1 cellular context compared by ENCODE assay signal in the genomic region with DNA sequence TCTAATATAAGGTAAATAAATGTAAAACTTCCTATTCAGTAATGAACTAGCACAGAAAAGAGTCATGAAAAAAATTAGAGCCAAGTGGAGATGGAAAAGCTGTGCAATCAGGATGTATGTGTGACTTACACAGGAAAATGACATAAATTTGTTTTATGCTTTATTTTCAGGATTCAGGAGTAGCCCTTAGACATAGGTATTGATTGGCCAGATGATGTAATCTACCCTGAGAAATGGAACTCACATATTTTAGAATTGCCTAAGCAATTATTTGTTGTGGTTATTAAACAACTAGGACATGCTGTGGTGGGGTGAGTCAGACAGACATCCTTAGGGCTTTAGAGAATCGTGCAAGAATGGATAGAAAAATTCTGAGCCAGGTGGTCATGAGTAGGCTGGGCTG.
TF ChIP-seq lines count a peak whose summit lies in the region.

No MANE protein-coding gene starts in this region.

TF ChIP-seq in HCT116, 20 proteins besides CTCF, POLR2A, EP300 and RAD21 (continued from another document):
- TF ChIP-seq, protein P1, sequence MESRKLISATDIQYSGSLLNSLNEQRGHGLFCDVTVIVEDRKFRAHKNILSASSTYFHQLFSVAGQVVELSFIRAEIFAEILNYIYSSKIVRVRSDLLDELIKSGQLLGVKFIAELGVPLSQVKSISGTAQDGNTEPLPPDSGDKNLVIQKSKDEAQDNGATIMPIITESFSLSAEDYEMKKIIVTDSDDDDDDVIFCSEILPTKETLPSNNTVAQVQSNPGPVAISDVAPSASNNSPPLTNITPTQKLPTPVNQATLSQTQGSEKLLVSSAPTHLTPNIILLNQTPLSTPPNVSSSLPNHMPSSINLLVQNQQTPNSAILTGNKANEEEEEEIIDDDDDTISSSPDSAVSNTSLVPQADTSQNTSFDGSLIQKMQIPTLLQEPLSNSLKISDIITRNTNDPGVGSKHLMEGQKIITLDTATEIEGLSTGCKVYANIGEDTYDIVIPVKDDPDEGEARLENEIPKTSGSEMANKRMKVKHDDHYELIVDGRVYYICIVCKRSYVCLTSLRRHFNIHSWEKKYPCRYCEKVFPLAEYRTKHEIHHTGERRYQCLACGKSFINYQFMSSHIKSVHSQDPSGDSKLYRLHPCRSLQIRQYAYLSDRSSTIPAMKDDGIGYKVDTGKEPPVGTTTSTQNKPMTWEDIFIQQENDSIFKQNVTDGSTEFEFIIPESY (IDR thresholded peaks at IDR 0.05; ENCODE audit: extremely low read depth, insufficient replicate concordance, low read length) = no peak
- TF ChIP-seq CBX3 (IDR thresholded peaks at IDR 0.05; ENCODE audit: low read depth) = no peak
TF ChIP-seq in HCT116: peak in this region for 0.
